In the genomic region with DNA sequence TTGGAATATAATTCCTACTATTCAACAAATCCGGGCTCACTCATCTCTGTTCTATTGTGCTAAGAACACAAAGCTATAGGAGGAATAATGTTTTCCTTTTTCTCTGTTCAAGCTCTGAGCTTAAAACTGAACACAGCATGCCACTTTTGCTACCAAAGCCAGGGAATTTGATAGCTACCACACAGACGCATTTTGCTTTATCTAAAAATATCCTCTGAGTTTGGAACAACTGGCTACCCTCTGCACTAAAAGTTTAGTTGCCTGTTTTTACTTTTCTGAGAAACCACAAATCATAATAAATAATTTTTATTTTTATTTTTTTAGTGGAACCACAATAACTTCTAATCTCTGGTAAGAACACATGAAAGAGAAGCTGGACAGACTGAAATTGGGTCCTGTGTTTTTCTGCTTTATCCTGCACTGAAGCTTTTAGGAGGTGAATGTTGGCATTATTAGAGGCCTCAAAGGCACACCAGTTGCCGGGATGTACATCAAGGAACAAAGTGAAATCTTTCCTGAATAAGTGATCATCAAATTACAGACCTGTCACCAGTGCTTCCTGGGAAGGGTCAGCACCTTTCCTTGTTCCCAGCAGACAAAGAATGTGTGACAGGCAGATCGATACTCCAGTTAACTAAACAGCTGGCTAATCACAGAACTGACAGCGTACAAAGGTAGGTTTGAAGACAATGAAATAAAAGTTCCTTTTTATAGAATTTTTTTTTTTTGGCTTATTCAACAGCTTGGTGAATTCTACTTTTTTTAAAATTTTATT, we compare ENCODE assay signal across 14 cellular contexts.
"Had no signal": no experiment of that assay in that cellular context is flagged by ENCODE, and none has a peak within 500 bp of the region (broad histone marks: within the 10 kb centered on the region; RNA-seq: fewer than 3 reads in every experiment).

No MANE protein-coding gene starts in this region.

- H3K36me3 Mint-ChIP-seq: activated CD4-positive, alpha-beta memory T cell treated with anti-CD3 and anti-CD28 coated beads for 36 hours; activated naive CD8-positive, alpha-beta T cell treated with anti-CD3 and anti-CD28 coated beads for 36 hours; stimulated activated naive B cell treated with anti-CD40 and anti-IgM and Interleukin-4, amounts not matched to agents 10 μg/mL and 1 μg/mL and 100 μg/mL, for 72 hours had no signal

- DNase-seq: activated CD4-positive, alpha-beta memory T cell treated with anti-CD3 and anti-CD28 coated beads for 36 hours; activated naive CD4-positive, alpha-beta T cell; activated naive CD8-positive, alpha-beta T cell treated with anti-CD3 and anti-CD28 coated beads for 36 hours; activated T-cell treated with anti-CD3 and anti-CD28 coated beads for 4 hours; amniotic stem cell; body of pancreas; caudate nucleus; left cardiac atrium; lower lobe of right lung; pancreas; stimulated activated naive B cell treated with anti-CD40 and anti-IgM and Interleukin-4, amounts not matched to agents 10 μg/mL and 1 μg/mL and 100 μg/mL, for 72 hours; SW 1271; T-helper 2 cell had no signal

- H3K36me3 ChIP-seq: lower lobe of right lung, pancreas had no signal

- H3K4me3 Mint-ChIP-seq: activated CD4-positive, alpha-beta memory T cell treated with anti-CD3 and anti-CD28 coated beads for 36 hours; activated naive CD8-positive, alpha-beta T cell treated with anti-CD3 and anti-CD28 coated beads for 36 hours; stimulated activated naive B cell treated with anti-CD40 and anti-IgM and Interleukin-4, amounts not matched to agents 10 μg/mL and 1 μg/mL and 100 μg/mL, for 72 hours had no signal

- H3K27ac Mint-ChIP-seq: activated CD4-positive, alpha-beta memory T cell treated with anti-CD3 and anti-CD28 coated beads for 36 hours; activated naive CD8-positive, alpha-beta T cell treated with anti-CD3 and anti-CD28 coated beads for 36 hours; stimulated activated naive B cell treated with anti-CD40 and anti-IgM and Interleukin-4, amounts not matched to agents 10 μg/mL and 1 μg/mL and 100 μg/mL, for 72 hours had no signal

- H3K27me3 ChIP-seq: body of pancreas, pancreas had no signal

- H3K9me3 ChIP-seq: body of pancreas, pancreas had no signal

- H3K27me3 Mint-ChIP-seq: activated CD4-positive, alpha-beta memory T cell treated with anti-CD3 and anti-CD28 coated beads for 36 hours; activated naive CD8-positive, alpha-beta T cell treated with anti-CD3 and anti-CD28 coated beads for 36 hours; stimulated activated naive B cell treated with anti-CD40 and anti-IgM and Interleukin-4, amounts not matched to agents 10 μg/mL and 1 μg/mL and 100 μg/mL, for 72 hours had no signal

- H3K4me1 ChIP-seq: body of pancreas, lower lobe of right lung, pancreas had no signal

- ATAC-seq: body of pancreas; left cardiac atrium; lower lobe of right lung; pancreas; sciatic nerve; stimulated activated naive B cell treated with anti-CD40 and anti-IgM and Interleukin-4, amounts not matched to agents 10 μg/mL and 1 μg/mL and 100 μg/mL, for 72 hours had no signal

- H3K4me3 ChIP-seq: body of pancreas, lower lobe of right lung, pancreas had no signal

- H3K27ac ChIP-seq: body of pancreas, lower lobe of right lung, pancreas had no signal

- H3K4me1 Mint-ChIP-seq: activated naive CD8-positive, alpha-beta T cell treated with anti-CD3 and anti-CD28 coated beads for 36 hours; stimulated activated naive B cell treated with anti-CD40 and anti-IgM and Interleukin-4, amounts not matched to agents 10 μg/mL and 1 μg/mL and 100 μg/mL, for 72 hours had no signal
